In the genomic region with DNA sequence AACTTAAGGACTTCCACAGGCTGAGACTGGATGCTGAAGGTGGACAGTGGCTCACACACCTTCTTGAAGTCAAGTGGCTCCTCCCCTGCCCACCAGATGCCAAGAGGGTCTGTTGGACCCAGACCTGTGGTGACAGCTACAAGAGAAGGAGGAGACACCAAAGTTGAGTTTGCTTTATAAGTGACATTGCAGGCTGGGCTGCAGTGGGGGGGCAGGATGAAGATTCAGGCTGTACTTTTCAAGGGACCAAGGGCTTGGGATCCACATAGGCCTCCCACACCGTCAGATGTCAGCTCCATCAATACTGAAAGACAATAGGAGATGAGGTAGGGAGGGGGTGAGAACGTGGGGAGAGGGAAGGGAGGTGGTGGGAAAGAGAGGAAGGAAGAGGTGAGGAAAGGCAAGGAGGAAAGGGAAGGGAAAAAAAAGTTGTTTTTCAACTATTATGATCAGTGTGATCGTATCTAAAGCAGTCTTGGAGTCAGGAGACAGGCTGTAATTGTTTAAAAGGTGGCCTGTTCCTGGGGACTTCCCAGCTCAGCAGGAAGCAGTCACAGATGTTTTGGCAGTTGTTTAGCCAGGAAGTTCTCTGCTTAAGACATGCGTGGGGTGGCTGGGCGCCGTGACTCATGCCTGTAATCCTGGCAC, we compare ENCODE assay signal across 8 cellular contexts.
DNase-seq lines count a peak whose midpoint lies in the region; ATAC-seq lines count a peak whose summit lies in the region.

No MANE protein-coding gene starts in this region.

- peak; percentile 78 for DNase-seq in ELR (ENCODE audit: low read depth)
- peak; percentile 59 for DNase-seq in T follicular helper cell (ENCODE audit: low read depth)
- peak; percentile 22 for DNase-seq in adipocyte (ENCODE audit: low read depth)
- DNase-seq in stimulated activated CD4-positive, alpha-beta T cell treated with anti-CD3 and anti-CD28 coated beads, TNF-alpha, amount 100 ng/mL, for 24 hours (ENCODE audit: low read depth in 3 of 3) = peak; percentile 44 to 64 (median 51)
- no peak for DNase-seq in NCI-H82 (lab: John Stamatoyannopoulos, UW)
- DNase-seq in NCI-H146 (lab: John Stamatoyannopoulos, UW) = no peak

- peaks cover 4% of the 10 kb centered on the region for H3K9me3 ChIP-seq in adipocyte (ENCODE audit: control insufficient read depth, low read length)

- H3K9ac ChIP-seq in adipocyte (ENCODE audit: low read length) = no peak overlapping the region

- no peaks in the 10 kb centered on the region for H3K36me3 ChIP-seq in adipocyte (ENCODE audit: control insufficient read depth, insufficient read depth, low read length, severe bottlenecking)

- ATAC-seq in HG02798 (IDR thresholded peaks at IDR 0.05; ENCODE audit: poor library complexity, unreplicated experiment) = peak; percentile 91

- no peak overlapping the region for H3K4me3 ChIP-seq in adipocyte (ENCODE audit: low read length)

- H3K27ac ChIP-seq in layer of hippocampus (ENCODE audit: low read depth, low read length) = peak overlapping the region; percentile 18

- H3K27me3 ChIP-seq in adipocyte (replicated peaks; ENCODE audit: control insufficient read depth, insufficient read depth, low read length) = no peaks in the 10 kb centered on the region
- no peaks in the 10 kb centered on the region for H3K27me3 ChIP-seq in layer of hippocampus (ENCODE audit: control insufficient read depth, insufficient read depth, low read length)

- H3K4me1 ChIP-seq in adipocyte (ENCODE audit: control insufficient read depth, insufficient read depth, low read length) = no peaks in the 10 kb centered on the region

Comparison
In these comparisons a context has a peak if more than half of its experiments do, and no peak if none do; other contexts are left out.
1. DNase-seq: peak in ELR (single experiment), T follicular helper cell (single experiment), adipocyte (single experiment) and stimulated activated CD4-positive, alpha-beta T cell treated with anti-CD3 and anti-CD28 coated beads, TNF-alpha, amount 100 ng/mL, for 24 hours (3 of 3); none in NCI-H82 (single experiment) and NCI-H146 (single experiment).